ENCODE assay signal across 8 cellular contexts in genomic region chr12:53096089-53096741, GRCh38. TPM values are rescaled to one million over a fixed set of nuclear protein-coding genes. Genes with fewer than 3 reads are reported as not detected.
DNase-seq lines count a peak whose midpoint lies in the region; ATAC-seq, FAIRE-seq and TF ChIP-seq lines count a peak whose summit lies in the region.

No MANE protein-coding gene starts in this region.

- peaks cover 24% of the 10 kb centered on the region for H3K27me3 Mint-ChIP-seq in endothelial cell (ENCODE audit: unreplicated experiment)

- peak overlapping the region; percentile 99 for H3K14ac ChIP-seq in IMR-90 (replicated peaks; ENCODE audit: low read depth, low read length)

- no TSS peak for BruUV-seq in IMR-90 (replicated peaks; lab: Mats Ljungman, UMichigan)

- peak overlapping the region; percentile 91 for H2AK5ac ChIP-seq in IMR-90 (ENCODE audit: low read depth, low read length)

- DNase-seq in AG08396 (ENCODE audit: low spot score) = peak; percentile 73
- DNase-seq in IMR-90 = peak; percentile 65
- DNase-seq in endothelial cell (ENCODE audit: low spot score) = no peak
- no peak for DNase-seq in small intestine
- DNase-seq in inferior parietal cortex (ENCODE audit: extremely low spot score) = no peak
- no peak for DNase-seq in NCI-H1048 (lab: John Stamatoyannopoulos, UW)

- H4K20me1 ChIP-seq in IMR-90 (ENCODE audit: insufficient read depth, low read length) = no peaks in the 10 kb centered on the region

- peak overlapping the region; percentile 64; the same call in 1 of the 2 replicates for H2BK20ac ChIP-seq in IMR-90 (ENCODE audit: low read depth, low read length)

- CTCF ChIA-PET in IMR-90 (lab: Yijun Ruan, JAX) = no interaction called here

- H3K27ac ChIP-seq in IMR-90 (ENCODE audit: insufficient read depth, low read length) (peak overlapping the region; percentile 94), muscle layer of duodenum (ENCODE audit: low read length) (peak overlapping the region; percentile 80), small intestine (ENCODE audit: low read depth in 1 of 2, low read length in 1 of 2) (peak overlapping the region in 1 of 2 donors; percentile 62)

- H3K4me2 ChIP-seq in IMR-90 (ENCODE audit: low read depth, low read length) = peak overlapping the region; percentile 98; the same call in 1 of the 2 replicates

- H3K4me1 ChIP-seq in IMR-90 (ENCODE audit: control insufficient read depth, insufficient read depth, low read length) (peaks cover 32% of the 10 kb centered on the region), muscle layer of duodenum (ENCODE audit: control insufficient read depth in 1 of 2, insufficient read depth in 2 of 2, low read length in 2 of 2) (peaks cover 3 to 26% of the 10 kb centered on the region in 2 donors), small intestine (ENCODE audit: control insufficient read depth in 2 of 2, insufficient read depth in 1 of 2, low read depth in 1 of 2, low read length in 1 of 2) (peaks cover 0 to 10% of the 10 kb centered on the region in 2 donors)

- TF ChIP-seq RAD21 in IMR-90 (IDR thresholded peaks at IDR 0.05; ENCODE audit: low read length) = no peak

- ATAC-seq in IMR-90 (ENCODE audit: low read depth) (peak; percentile 28), HG02798 (IDR thresholded peaks at IDR 0.05; ENCODE audit: poor library complexity, unreplicated experiment) (no peak)

- peak overlapping the region; percentile 81 for H3K9ac ChIP-seq in IMR-90 (ENCODE audit: low read depth, low read length)

- H3K23ac ChIP-seq in IMR-90 (ENCODE audit: low read depth, low read length) = peak overlapping the region; percentile 93

- peak overlapping the region; percentile 67; the same call in 1 of the 3 replicates for H2BK15ac ChIP-seq in IMR-90 (ENCODE audit: low read depth, low read length)

- FAIRE-seq in small intestine (lab: Jason Lieb, UNC) = no peak

- peak overlapping the region; percentile 57; the same call in 1 of the 2 replicates for H2BK120ac ChIP-seq in IMR-90 (ENCODE audit: low read depth, low read length)

- peak overlapping the region; percentile 100 for H3K4ac ChIP-seq in IMR-90 (ENCODE audit: low read depth, low read length)

- H3K9me3 ChIP-seq in IMR-90 (ENCODE audit: control insufficient read depth, insufficient read depth, low read length) = no peaks in the 10 kb centered on the region
- H3K9me3 ChIP-seq in muscle layer of duodenum (ENCODE audit: control insufficient read depth in 1 of 2, low read length in 2 of 2) = no peaks in the 10 kb centered on the region
- H3K9me3 ChIP-seq in small intestine (ENCODE audit: control insufficient read depth, low read depth) = no peaks in the 10 kb centered on the region

- peak overlapping the region; percentile 84 to 89; a peak in 3 of 4 replicates for H4K8ac ChIP-seq in IMR-90 (ENCODE audit: low read depth in 2 of 2, low read length in 2 of 2)

- H4K91ac ChIP-seq in IMR-90 (ENCODE audit: insufficient read depth, low read depth, low read length) = peak overlapping the region; percentile 78

- H3K4me3 Mint-ChIP-seq in endothelial cell (ENCODE audit: unreplicated experiment) = peak overlapping the region; percentile 88

- H3K27me3 ChIP-seq in IMR-90 (ENCODE audit: control insufficient read depth, insufficient read depth, low read length) (no peaks in the 10 kb centered on the region), muscle layer of duodenum (ENCODE audit: low read depth, low read length) (no peaks in the 10 kb centered on the region), small intestine (ENCODE audit: control insufficient read depth in 2 of 2, insufficient read depth in 2 of 2, low read length in 2 of 2) (no peaks in the 10 kb centered on the region)

- H3K56ac ChIP-seq in IMR-90 (ENCODE audit: extremely low read depth, insufficient read depth, low read length) = no peak overlapping the region

- no CpG with 5 or more reads among the region's 11 CpGs for WGBS in IMR-90 (ENCODE audit: extremely low coverage in 2 of 2, insufficient read length in 1 of 2), 2 experiments
- 40 to 64% (median 50%) methylated on average over 10 to 11 of the region's 11 CpGs for WGBS in small intestine, 3 donors

- H3K36me3 ChIP-seq in IMR-90 (ENCODE audit: control insufficient read depth, insufficient read depth, low read length) (peaks cover 2% of the 10 kb centered on the region; the same call in 1 of the 2 replicates), muscle layer of duodenum (ENCODE audit: control insufficient read depth in 1 of 2, insufficient read depth in 2 of 2, low read length in 2 of 2) (peaks cover 0 to 5% of the 10 kb centered on the region in 2 donors), small intestine (ENCODE audit: control insufficient read depth in 2 of 2, insufficient read depth in 2 of 2, low read length in 2 of 2) (no peaks in the 10 kb centered on the region)

- no peaks in the 10 kb centered on the region for H3K36me3 Mint-ChIP-seq in endothelial cell (ENCODE audit: low read depth, unreplicated experiment)

- in situ Hi-C loops in IMR-90 (cut with MboI; ENCODE audit: low sequenced_read_pairs) = no loop called here

- H4K5ac ChIP-seq in IMR-90 (ENCODE audit: low read depth, low read length) = peak overlapping the region; percentile 56

- TF ChIP-seq POLR2A in IMR-90 (IDR thresholded peaks at IDR 0.05; ENCODE audit: low read depth, low read length) = no peak

- peak overlapping the region; percentile 3; the same call in 1 of the 2 replicates for H3K18ac ChIP-seq in IMR-90 (ENCODE audit: low read depth, low read length)

- H3K4me3 ChIP-seq in IMR-90 (ENCODE audit: insufficient read depth, low read depth, low read length) (no peak overlapping the region), muscle layer of duodenum (ENCODE audit: low read depth in 1 of 2, low read length in 2 of 2) (peak overlapping the region; percentile 59 to 75), small intestine (ENCODE audit: low read depth in 1 of 2, low read length in 2 of 2) (no peak overlapping the region)

- no peak overlapping the region for H3K27ac Mint-ChIP-seq in endothelial cell (ENCODE audit: unreplicated experiment)

- no peak for TF ChIP-seq CTCF in IMR-90 (conservative IDR thresholded peaks at IDR 0.05; ENCODE audit: low read depth, low read length)
- TF ChIP-seq CTCF in endothelial cell (IDR thresholded peaks at IDR 0.05; ENCODE audit: unreplicated experiment) = no peak

- intact Hi-C loops in IMR-90 (cut with micrococcal nuclease) = no loop called here

- H3K79me1 ChIP-seq in IMR-90 (ENCODE audit: low read depth in 1 of 2, low read length in 2 of 2) = peaks cover 0 to 38% of the 10 kb centered on the region in 2 experiments; a peak in 3 of 4 replicates

- POLR2A ChIA-PET in IMR-90 (lab: Charles Lee; ENCODE audit: unreplicated experiment) = interaction anchor here (0.6 kb wide), 1 partner anchor 23 kb away, joined by 3 read pairs; no protein-coding TSS in a partner anchor

- peaks cover 34% of the 10 kb centered on the region for H3K4me1 Mint-ChIP-seq in endothelial cell (ENCODE audit: unreplicated experiment)

- peak overlapping the region; percentile 6 for H2BK5ac ChIP-seq in IMR-90 (ENCODE audit: low read depth, low read length, poor library complexity, severe bottlenecking)

- peak overlapping the region; percentile 81 for H2AFZ ChIP-seq in IMR-90 (replicated peaks; ENCODE audit: low read length, poor library complexity)

- peaks cover 28% of the 10 kb centered on the region for H3K9me1 ChIP-seq in IMR-90 (ENCODE audit: insufficient read depth, low read length)

- dilution Hi-C loops in IMR-90 (cut with HindIII; ENCODE audit: low sequenced_read_pairs, unreplicated experiment) = no loop called here

- peak overlapping the region; percentile 74 for H2AK9ac ChIP-seq in IMR-90 (replicated peaks; ENCODE audit: low read depth, low read length, poor library complexity)

- no peaks in the 10 kb centered on the region for H3K9me3 Mint-ChIP-seq in endothelial cell (ENCODE audit: unreplicated experiment)

TF ChIP-seq in IMR-90, 13 proteins besides CTCF, POLR2A, EP300 and RAD21:
- TF ChIP-seq RCOR1 (IDR thresholded peaks at IDR 0.05; ENCODE audit: insufficient replicate concordance, low read length) (no peak), CEBPB (IDR thresholded peaks at IDR 0.05; ENCODE audit: low read depth, low read length) (peak; percentile 87), MAZ (IDR thresholded peaks at IDR 0.05; ENCODE audit: borderline replicate concordance, low read depth, low read length) (peak; percentile 18; the same call in 1 of the 2 replicates), SMC3 (IDR thresholded peaks at IDR 0.05; ENCODE audit: low read depth, low read length) (no peak)
TF ChIP-seq in IMR-90: peak in this region for 2.

RNA-seq across cellular contexts. Expression of gene IGFBP6, which starts 1.3 kb away (rescaled TPM):
- total RNA-seq in IMR-90 (2012; rRNA removed) (124 and 140 TPM in 2 replicates), endothelial cell (ENCODE audit: unreplicated experiment) (21.1 TPM)
- polyA plus RNA-seq in IMR-90 (2012; rRNA removed) (337 and 373 TPM in 2 replicates), small intestine (100 to 1,000 TPM in 1 of 3 donors, 1 to 10 TPM in 2; 3.4 to 135 (median 8.4) TPM)
- 592 and 623 TPM in 2 replicates for polyA plus RNA-seq in IMR-90 (2012; cell fraction: cytosol; rRNA removed)
- polyA plus RNA-seq in IMR-90 (2012; cell fraction: nucleus; rRNA removed; ENCODE audit: low replicate concordance) = 90.7 and 186 TPM in 2 replicates

RNA-seq across cellular contexts. Expression of gene SOAT2, which starts 7.1 kb away (rescaled TPM):
- total RNA-seq in IMR-90 (2012; rRNA removed) (under 0.01 and 0.18 TPM in 2 replicates), endothelial cell (ENCODE audit: unreplicated experiment) (not detected)
- polyA plus RNA-seq in IMR-90 (2012; rRNA removed) (0.39 and 0.55 TPM in 2 replicates), small intestine (10 to 100 TPM in 2 of 3 donors, 1 to 10 TPM in 1; 4.2 to 94.0 (median 77.4) TPM)
- 0.18 and 0.27 TPM in 2 replicates for polyA plus RNA-seq in IMR-90 (2012; cell fraction: cytosol; rRNA removed)
- 0.52 and 1.3 TPM in 2 replicates for polyA plus RNA-seq in IMR-90 (2012; cell fraction: nucleus; rRNA removed; ENCODE audit: low replicate concordance)

RNA-seq across cellular contexts. Expression of gene SPRYD3, which starts 17.0 kb away (rescaled TPM):
- 21.7 and 25.6 TPM in 2 replicates for total RNA-seq in IMR-90 (2012; rRNA removed)
- 27.8 and 28.8 TPM in 2 replicates for polyA plus RNA-seq in IMR-90 (2012; rRNA removed)
- polyA plus RNA-seq in IMR-90 (2012; cell fraction: cytosol; rRNA removed) = 20.9 and 26.7 TPM in 2 replicates
- 24.4 and 31.3 TPM in 2 replicates for polyA plus RNA-seq in IMR-90 (2012; cell fraction: nucleus; rRNA removed; ENCODE audit: low replicate concordance)
- total RNA-seq in endothelial cell (ENCODE audit: unreplicated experiment) = 10.5 TPM
- 10 to 100 TPM; 19.7 to 37.6 (median 20.3) TPM for polyA plus RNA-seq in small intestine

RNA-seq across cellular contexts. Expression of gene TNS2, which starts 46.4 kb away (rescaled TPM):
- total RNA-seq in IMR-90 (2012; rRNA removed) = 10.4 and 10.6 TPM in 2 replicates
- polyA plus RNA-seq in IMR-90 (2012; rRNA removed) = 67.2 and 68.0 TPM in 2 replicates
- polyA plus RNA-seq in IMR-90 (2012; cell fraction: cytosol; rRNA removed) = 18.8 and 35.8 TPM in 2 replicates
- 243 and 578 TPM in 2 replicates for polyA plus RNA-seq in IMR-90 (2012; cell fraction: nucleus; rRNA removed; ENCODE audit: low replicate concordance)
- 112 TPM for total RNA-seq in endothelial cell (ENCODE audit: unreplicated experiment)
- polyA plus RNA-seq in small intestine = 10 to 100 TPM in 2 of 3 donors, 1 to 10 TPM in 1; 5.8 to 52.9 (median 18.4) TPM

Comparison
In these comparisons a context has a peak if more than half of its experiments do, and no peak if none do; other contexts are left out.
1. DNase-seq: peak in AG08396 (single experiment) and IMR-90 (single experiment); none in endothelial cell (single experiment), small intestine (single experiment), inferior parietal cortex (single experiment) and NCI-H1048 (single experiment).
2. H3K4me3 ChIP-seq: peak in muscle layer of duodenum (2 of 2); none in IMR-90 (single experiment) and small intestine (0 of 2).